ENCODE assay signal across 19 cellular contexts in the genomic region with DNA sequence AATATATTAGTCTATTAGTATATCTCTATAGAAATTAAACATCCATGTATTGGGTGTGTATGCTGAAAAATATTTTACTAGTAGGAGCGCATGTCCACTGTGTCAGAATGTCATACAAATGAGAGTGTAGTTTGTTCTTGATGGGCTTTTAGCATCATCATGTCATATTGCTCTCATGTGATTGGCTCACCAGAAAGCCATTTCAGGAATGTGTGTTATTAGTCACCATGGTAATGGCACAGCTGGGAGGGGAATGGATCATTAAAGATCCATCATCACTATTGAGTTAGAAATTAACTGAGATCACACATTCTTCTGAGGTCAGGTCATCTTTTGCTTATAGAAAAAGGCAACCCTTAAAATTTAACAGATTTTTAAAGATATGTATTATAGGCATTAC.
DNase-seq lines count a peak whose midpoint lies in the region; ATAC-seq, FAIRE-seq and TF ChIP-seq lines count a peak whose summit lies in the region.
"Had no signal": no experiment of that assay in that cellular context is flagged by ENCODE, and none has a peak within 500 bp of the region (broad histone marks: within the 10 kb centered on the region; RNA-seq: fewer than 3 reads in every experiment).

No MANE protein-coding gene starts in this region.

- no peak overlapping the region for H3K18ac ChIP-seq in mesendoderm (ENCODE audit: low read length)

- intact Hi-C loops in Calu3 (cut with micrococcal nuclease; ENCODE audit: unreplicated experiment) = no loop called here

- H4K5ac ChIP-seq in mesendoderm (ENCODE audit: low read length) = no peak overlapping the region

- no peak overlapping the region for H2BK15ac ChIP-seq in mesendoderm (replicated peaks; ENCODE audit: low read depth)

- no peaks in the 10 kb centered on the region for H3K4me1 ChIP-seq in mesendoderm (ENCODE audit: control insufficient read depth, low read depth, low read length)
- H3K4me1 ChIP-seq: heart right ventricle, stomach had no signal

- no peaks in the 10 kb centered on the region for H3K36me3 Mint-ChIP-seq in Calu3 (ENCODE audit: insufficient read depth, unreplicated experiment)
- H3K36me3 Mint-ChIP-seq: activated CD4-positive, alpha-beta memory T cell treated with anti-CD3 and anti-CD28 coated beads for 36 hours; CD4-positive, CD25-positive, alpha-beta regulatory T cell had no signal

- H3K9ac ChIP-seq in mesendoderm (ENCODE audit: low read length) = no peak overlapping the region

- H3K4ac ChIP-seq in mesendoderm (ENCODE audit: low read depth, low read length) = no peak overlapping the region

- no peak overlapping the region for H3K27ac ChIP-seq in mesendoderm (ENCODE audit: low read depth, low read length)
- H3K27ac ChIP-seq: heart right ventricle, stomach had no signal

- H3K56ac ChIP-seq in mesendoderm (ENCODE audit: low read length) = no peak overlapping the region

- CTCF ChIA-PET in Calu3 (lab: Charles Lee) = interaction anchor here (0.7 kb wide), 1 partner anchor 83 kb away, joined by 3 read pairs; no protein-coding TSS in a partner anchor

- TF ChIP-seq CTCF in Calu3 (IDR thresholded peaks at IDR 0.05; ENCODE audit: unreplicated experiment) = no peak
- TF ChIP-seq CTCF in bronchial epithelial cell (IDR thresholded peaks at IDR 0.05; ENCODE audit: insufficient read depth, low read length, severe bottlenecking) = no peak
- TF ChIP-seq CTCF in omental fat pad (IDR thresholded peaks at IDR 0.05) = no peak

- H3K4me1 Mint-ChIP-seq in Calu3 (ENCODE audit: low read depth, unreplicated experiment) = peaks cover 9% of the 10 kb centered on the region
- H3K4me1 Mint-ChIP-seq: activated T-helper 17 cell treated with anti-CD3 and anti-CD28 coated beads, Interleukin-2, amount 50 U/mL, for 72 hours; CD4-positive, CD25-positive, alpha-beta regulatory T cell; neural crest cell had no signal

- no peaks in the 10 kb centered on the region for H3K79me2 ChIP-seq in mesendoderm (ENCODE audit: control insufficient read depth, insufficient read depth, low read length)

- no peak overlapping the region for H3K23ac ChIP-seq in mesendoderm (ENCODE audit: low read length)

- H3K27me3 ChIP-seq in bronchial epithelial cell (ENCODE audit: control insufficient read depth, insufficient read depth, low read length) (no peaks in the 10 kb centered on the region), mesendoderm (ENCODE audit: insufficient read depth, low read length, poor library complexity) (no peaks in the 10 kb centered on the region)
- H3K27me3 ChIP-seq: heart right ventricle, stomach had no signal

- no peak for FAIRE-seq in bronchial epithelial cell (lab: Jason Lieb, UNC)

- ATAC-seq in omental fat pad (ENCODE audit: low FRiP score) = no peak
- ATAC-seq in GM21529 (IDR thresholded peaks at IDR 0.05; ENCODE audit: unreplicated experiment) = no peak
- no peak for ATAC-seq in GM21786 (IDR thresholded peaks at IDR 0.05; ENCODE audit: unreplicated experiment)
- ATAC-seq: activated T-helper 17 cell treated with anti-CD3 and anti-CD28 coated beads, Interleukin-2, amount 50 U/mL, for 72 hours; heart right ventricle; left ventricle myocardium superior had no signal

- no peak overlapping the region for H2BK120ac ChIP-seq in mesendoderm (ENCODE audit: low read depth, low read length)

- H3K36me3 ChIP-seq in bronchial epithelial cell (ENCODE audit: control insufficient read depth, insufficient read depth, low read length) (no peaks in the 10 kb centered on the region), mesendoderm (ENCODE audit: control insufficient read depth, insufficient read depth, low read length) (no peaks in the 10 kb centered on the region)
- H3K36me3 ChIP-seq: heart right ventricle, stomach had no signal

- peak; percentile 49 for DNase-seq in Calu3
- peak; percentile 67 for DNase-seq in LHCN-M2 (ENCODE audit: low read depth)
- DNase-seq in bronchial epithelial cell (ENCODE audit: low read depth) = peak; percentile 79
- peak; percentile 89 for DNase-seq in mesendoderm
- no peak for DNase-seq in NCI-H187 (lab: John Stamatoyannopoulos, UW)
- DNase-seq in omental fat pad (ENCODE audit: low spot score) = no peak
- DNase-seq: activated CD4-positive, alpha-beta memory T cell treated with anti-CD3 and anti-CD28 coated beads for 36 hours; CD4-positive, CD25-positive, alpha-beta regulatory T cell; endodermal cell; heart right ventricle; left ventricle myocardium superior; NCI-H1105 treated with DMSO at 0.1 percent for 48 hours; NCI-H446; stomach; T1000 had no signal

- H4K8ac ChIP-seq in mesendoderm (ENCODE audit: low read depth, low read length) = no peak overlapping the region

- no peak overlapping the region for H2AK5ac ChIP-seq in mesendoderm (ENCODE audit: low read length)

- H2BK5ac ChIP-seq in mesendoderm (ENCODE audit: low read length) = no peak overlapping the region

- H3K4me2 ChIP-seq in mesendoderm (ENCODE audit: low read length) = no peak overlapping the region

- no TSS peak for BruUV-seq in Calu3 (replicated peaks; lab: Mats Ljungman, UMichigan)

- no peak overlapping the region for H3K4me3 Mint-ChIP-seq in Calu3 (ENCODE audit: low read depth, unreplicated experiment)
- H3K4me3 Mint-ChIP-seq: activated CD4-positive, alpha-beta memory T cell treated with anti-CD3 and anti-CD28 coated beads for 36 hours; activated T-helper 17 cell treated with anti-CD3 and anti-CD28 coated beads, Interleukin-2, amount 50 U/mL, for 72 hours; CD4-positive, CD25-positive, alpha-beta regulatory T cell; endodermal cell; neural crest cell had no signal

- H3K79me1 ChIP-seq in mesendoderm (ENCODE audit: low read length) = no peaks in the 10 kb centered on the region

- H3K9me3 Mint-ChIP-seq in Calu3 (ENCODE audit: low read depth, unreplicated experiment) = peaks cover under 1% of the 10 kb centered on the region
- H3K9me3 Mint-ChIP-seq: activated CD4-positive, alpha-beta memory T cell treated with anti-CD3 and anti-CD28 coated beads for 36 hours; activated T-helper 17 cell treated with anti-CD3 and anti-CD28 coated beads, Interleukin-2, amount 50 U/mL, for 72 hours; CD4-positive, CD25-positive, alpha-beta regulatory T cell; endodermal cell had no signal

- no peak overlapping the region for H3K4me3 ChIP-seq in bronchial epithelial cell (ENCODE audit: low read depth, low read length)
- no peak overlapping the region for H3K4me3 ChIP-seq in mesendoderm (ENCODE audit: low read length)
- H3K4me3 ChIP-seq: heart right ventricle, stomach had no signal

- H3K27me3 Mint-ChIP-seq in Calu3 (ENCODE audit: unreplicated experiment) = no peaks in the 10 kb centered on the region
- H3K27me3 Mint-ChIP-seq: activated CD4-positive, alpha-beta memory T cell treated with anti-CD3 and anti-CD28 coated beads for 36 hours; activated T-helper 17 cell treated with anti-CD3 and anti-CD28 coated beads, Interleukin-2, amount 50 U/mL, for 72 hours; CD4-positive, CD25-positive, alpha-beta regulatory T cell had no signal

- no peak overlapping the region for H3K27ac Mint-ChIP-seq in Calu3 (ENCODE audit: unreplicated experiment)
- H3K27ac Mint-ChIP-seq: activated CD4-positive, alpha-beta memory T cell treated with anti-CD3 and anti-CD28 coated beads for 36 hours; activated T-helper 17 cell treated with anti-CD3 and anti-CD28 coated beads, Interleukin-2, amount 50 U/mL, for 72 hours; CD4-positive, CD25-positive, alpha-beta regulatory T cell; endodermal cell had no signal

- no CpG with 5 or more reads among the region's 1 CpG for WGBS in mesendoderm (ENCODE audit: extremely low coverage, insufficient coverage, low lambda C conversion rate)

Comparison
In these comparisons a context has a peak if more than half of its experiments do, and no peak if none do; other contexts are left out.
1. DNase-seq: peak in Calu3 (single experiment), LHCN-M2 (single experiment), bronchial epithelial cell (single experiment) and mesendoderm (single experiment); none in NCI-H187 (0 of 2) and omental fat pad (single experiment).